1 cellular context compared by ENCODE assay signal in genomic region chr19:1259206-1259872, GRCh38.
TF ChIP-seq lines count a peak whose summit lies in the region.

No MANE protein-coding gene starts in this region.

TF ChIP-seq in GM12878, 131 proteins besides CTCF, POLR2A, EP300 and RAD21 (continues in another document):
- TF ChIP-seq JUNB (IDR thresholded peaks at IDR 0.05) (no peak), BRCA1 (IDR thresholded peaks at IDR 0.05; ENCODE audit: low read depth, low read length) (no peak; the same call in 1 of the 2 replicates), RELA (IDR thresholded peaks at IDR 0.05; ENCODE audit: borderline replicate concordance, partially characterized antibody) (peak; percentile 60), SUZ12 (IDR thresholded peaks at IDR 0.05; ENCODE audit: unreplicated experiment) (no peak), SKIL (IDR thresholded peaks at IDR 0.05; ENCODE audit: low read depth, poor library complexity, severe bottlenecking) (no peak), MTA3 (IDR thresholded peaks at IDR 0.05; ENCODE audit: borderline replicate concordance, low read length) (no peak), SP1 (IDR thresholded peaks at IDR 0.05; ENCODE audit: low read depth, low read length) (peak; percentile 29), MEF2B (IDR thresholded peaks at IDR 0.05; ENCODE audit: partially characterized antibody, poor library complexity, severe bottlenecking) (peak; percentile 94), ZNF274 (IDR thresholded peaks at IDR 0.05; ENCODE audit: insufficient read depth, insufficient read length) (no peak), MAX (IDR thresholded peaks at IDR 0.05; ENCODE audit: low read depth, low read length) (peak; percentile 24; the same call in 1 of the 2 replicates), TCF12 (IDR thresholded peaks at IDR 0.05; ENCODE audit: low read depth, low read length) (peak; percentile 90), GATAD2B (conservative IDR thresholded peaks at IDR 0.05; ENCODE audit: low read depth) (peak; percentile 100), ZNF592 (IDR thresholded peaks at IDR 0.05) (0 out of 2 replicates have a peak, but pooled peaks have one; percentile 30), NR2C2 (IDR thresholded peaks at IDR 0.05; ENCODE audit: borderline replicate concordance, control insufficient read depth, insufficient read length, low read depth) (no peak), BACH1 (IDR thresholded peaks at IDR 0.05; ENCODE audit: borderline replicate concordance) (peak; percentile 96), ETV6 (conservative IDR thresholded peaks at IDR 0.05 in 1 of 2, IDR thresholded peaks at IDR 0.05 in 1 of 2; ENCODE audit: borderline replicate concordance in 1 of 2, low read depth in 1 of 2) (peak in 1 of 2 experiments; percentile 84; a peak in 2 of 4 replicates), CHD4 (IDR thresholded peaks at IDR 0.05) (no peak), GABPA (IDR thresholded peaks at IDR 0.05; ENCODE audit: low read depth) (no peak), RFX5 (IDR thresholded peaks at IDR 0.05; ENCODE audit: low read depth, low read length) (no peak; the same call in 1 of the 2 replicates), HDAC2 (IDR thresholded peaks at IDR 0.05) (no peak), ZBTB40 (IDR thresholded peaks at IDR 0.05; ENCODE audit: borderline replicate concordance) (peak; percentile 73; the same call in 1 of the 2 replicates), IRF3 (IDR thresholded peaks at IDR 0.05) (no peak), ZBED1 (IDR thresholded peaks at IDR 0.05; ENCODE audit: borderline replicate concordance) (peak; percentile 88; the same call in 1 of the 2 replicates), ZZZ3 (IDR thresholded peaks at IDR 0.05; ENCODE audit: control insufficient read depth, insufficient read length, low read depth) (no peak), RELB (IDR thresholded peaks at IDR 0.05; ENCODE audit: low read depth) (peak; percentile 50; the same call in 1 of the 2 replicates), CUX1 (IDR thresholded peaks at IDR 0.05; ENCODE audit: insufficient replicate concordance, low read depth, low read length) (peak; percentile 97), BCL3 (IDR thresholded peaks at IDR 0.05; ENCODE audit: borderline replicate concordance, insufficient read depth, low read depth, low read length, poor library complexity, severe bottlenecking) (peak; percentile 95), EGR1 (IDR thresholded peaks at IDR 0.05; ENCODE audit: borderline replicate concordance in 1 of 2, low read depth in 2 of 2, low read length in 2 of 2) (peak in 1 of 2 experiments; percentile 45; a peak in 1 of 3 replicates), ATF7 (IDR thresholded peaks at IDR 0.05; ENCODE audit: low read depth) (0 out of 2 replicates have a peak, but pooled peaks have one; percentile 22), EED (IDR thresholded peaks at IDR 0.05; ENCODE audit: low read depth) (peak; percentile 65), SMAD1 (IDR thresholded peaks at IDR 0.05; ENCODE audit: low read depth, partially characterized antibody) (peak; percentile 18), CHD2 (IDR thresholded peaks at IDR 0.05; ENCODE audit: borderline replicate concordance, low read depth, low read length) (peak; percentile 55), IKZF2 (IDR thresholded peaks at IDR 0.05) (peak; percentile 52 to 59; a peak in 3 of 4 replicates), PAX8 (IDR thresholded peaks at IDR 0.05) (no peak), KDM1A (IDR thresholded peaks at IDR 0.05; ENCODE audit: borderline replicate concordance) (no peak), CEBPB (IDR thresholded peaks at IDR 0.05; ENCODE audit: borderline replicate concordance in 1 of 2, low read depth in 2 of 2, low read length in 2 of 2) (no peak), MTA2 (IDR thresholded peaks at IDR 0.05; ENCODE audit: low read depth) (peak; percentile 30; the same call in 1 of the 2 replicates), ASH2L (IDR thresholded peaks at IDR 0.05; ENCODE audit: borderline replicate concordance, low read depth) (no peak)
